In the genomic region with DNA sequence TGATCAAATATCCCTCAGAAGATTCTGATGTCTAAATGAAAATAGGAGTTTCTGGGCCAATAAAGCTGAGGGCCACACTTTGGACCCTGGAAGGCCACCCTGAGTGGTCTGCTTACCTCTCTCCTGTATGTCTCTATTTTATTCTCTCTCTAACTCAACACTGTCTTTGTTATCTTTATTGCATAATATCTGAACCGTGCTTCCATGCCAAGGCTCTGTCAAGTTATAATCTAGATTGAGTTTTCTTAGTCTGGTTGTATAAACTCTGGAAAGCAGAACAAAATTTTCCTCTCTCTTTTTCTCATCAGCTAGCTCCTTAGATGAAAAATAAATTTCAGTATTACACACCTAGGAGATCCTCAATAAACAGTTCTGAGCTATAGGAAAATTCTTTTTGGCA, we compare ENCODE assay signal across 15 cellular contexts. TPM values are rescaled to one million over a fixed set of nuclear protein-coding genes. Genes with fewer than 3 reads are reported as not detected.
DNase-seq lines count a peak whose midpoint lies in the region; ATAC-seq, FAIRE-seq and TF ChIP-seq lines count a peak whose summit lies in the region.
"Had no signal": no experiment of that assay in that cellular context is flagged by ENCODE, and none has a peak within 500 bp of the region (broad histone marks: within the 10 kb centered on the region; RNA-seq: fewer than 3 reads in every experiment).

No MANE protein-coding gene starts in this region.

- H3K27me3 Mint-ChIP-seq in CD14-positive monocyte (ENCODE audit: low read depth in 3 of 3) = no peaks in the 10 kb centered on the region
- H3K27me3 Mint-ChIP-seq: activated naive CD4-positive, alpha-beta T cell treated with anti-CD3 and anti-CD28 coated beads, Interleukin-2, amount 50 U/mL, for 24 hours had no signal

- H3K9me3 ChIP-seq in left ventricle myocardium inferior (replicated peaks) (no peaks in the 10 kb centered on the region), osteoblast (ENCODE audit: low read depth, low read length) (no peaks in the 10 kb centered on the region)
- H3K9me3 ChIP-seq: A549 had no signal

- no peak overlapping the region for H3K4me2 ChIP-seq in osteoblast (ENCODE audit: insufficient read depth, low read length)

- intact Hi-C loops in Right ventricle myocardium inferior (cut with DNase I) (loop anchor here (5.0 kb wide), 1 partner anchor 79 kb away; no protein-coding TSS in a partner anchor), cardiac septum (cut with DNase I) (loop anchor here (2.0 to 5.0 kb wide), 2 partner anchors 54 to 76 kb away; a partner anchor contains a TSS), left ventricle myocardium inferior (cut with micrococcal nuclease) (no loop called here), CD14-positive monocyte (cut with micrococcal nuclease) (no loop called here)

- no peak for FAIRE-seq in GM19239 (lab: Jason Lieb, UNC)
- FAIRE-seq: A549, D721Med, frontal cortex, RCC 7860 had no signal

- no peaks in the 10 kb centered on the region for H3K79me2 ChIP-seq in osteoblast (ENCODE audit: insufficient read depth, low read length)

- no peak overlapping the region for H3K4me3 Mint-ChIP-seq in CD14-positive monocyte
- H3K4me3 Mint-ChIP-seq: activated naive CD4-positive, alpha-beta T cell treated with anti-CD3 and anti-CD28 coated beads, Interleukin-2, amount 50 U/mL, for 24 hours had no signal

- H3K4me3 ChIP-seq in left ventricle myocardium inferior = peak overlapping the region; percentile 32
- no peak overlapping the region for H3K4me3 ChIP-seq in osteoblast (ENCODE audit: insufficient read depth, low read length)
- H3K4me3 ChIP-seq: A549 had no signal

- peaks cover 8% of the 10 kb centered on the region for H3K4me1 Mint-ChIP-seq in CD14-positive monocyte
- H3K4me1 Mint-ChIP-seq: activated naive CD4-positive, alpha-beta T cell treated with anti-CD3 and anti-CD28 coated beads, Interleukin-2, amount 50 U/mL, for 24 hours had no signal

- TF ChIP-seq CTCF in left ventricle myocardium inferior (IDR thresholded peaks at IDR 0.05; ENCODE audit: borderline replicate concordance) (no peak), osteoblast (IDR thresholded peaks at IDR 0.05; ENCODE audit: extremely low read depth, low read depth, low read length) (no peak), CD14-positive monocyte (IDR thresholded peaks at IDR 0.05) (no peak), GM20000 (IDR thresholded peaks at IDR 0.05; ENCODE audit: extremely low read depth, missing control alignments) (no peak)

- peaks cover 0 to 2% (median 0%) of the 10 kb centered on the region in 7 donors for H3K9me3 Mint-ChIP-seq in CD14-positive monocyte
- H3K9me3 Mint-ChIP-seq: activated naive CD4-positive, alpha-beta T cell treated with anti-CD3 and anti-CD28 coated beads, Interleukin-2, amount 50 U/mL, for 24 hours had no signal

- ATAC-seq in Right ventricle myocardium inferior (peak; percentile 51), HG03565 (IDR thresholded peaks at IDR 0.05; ENCODE audit: unreplicated experiment) (no peak)

- peak overlapping the region in 1 of 7 donors; percentile 2 for H3K27ac Mint-ChIP-seq in CD14-positive monocyte
- H3K27ac Mint-ChIP-seq: activated naive CD4-positive, alpha-beta T cell treated with anti-CD3 and anti-CD28 coated beads, Interleukin-2, amount 50 U/mL, for 24 hours had no signal

- H3K27me3 ChIP-seq in left ventricle myocardium inferior (ENCODE audit: low read depth) (no peaks in the 10 kb centered on the region), osteoblast (ENCODE audit: insufficient read depth, low read length) (no peaks in the 10 kb centered on the region)

- DNase-seq in Right ventricle myocardium inferior (ENCODE audit: missing footprints) = no peak
- DNase-seq in cardiac septum (ENCODE audit: low spot score) = no peak
- no peak for DNase-seq in left ventricle myocardium inferior
- DNase-seq in osteoblast (ENCODE audit: insufficient read length, low spot score, missing footprints) = peak; percentile 62
- no peak for DNase-seq in CD14-positive monocyte (ENCODE audit: low spot score)
- DNase-seq in GM20000 (ENCODE audit: low spot score) = no peak
- no peak for DNase-seq in GM19239 (ENCODE audit: insufficient read length, low spot score)
- DNase-seq: cortex of kidney, T1000 had no signal

- H2AFZ ChIP-seq in osteoblast (ENCODE audit: low read length) = peak overlapping the region; percentile 98

- H3K36me3 ChIP-seq in left ventricle myocardium inferior = no peaks in the 10 kb centered on the region
- H3K36me3 ChIP-seq in osteoblast (ENCODE audit: insufficient read depth, low read length) = no peaks in the 10 kb centered on the region

- H3K27ac ChIP-seq in left ventricle myocardium inferior (replicated peaks) = peak overlapping the region; percentile 77
- H3K27ac ChIP-seq in osteoblast (ENCODE audit: low read depth, low read length) = no peak overlapping the region
- H3K27ac ChIP-seq: A549 had no signal

- H3K36me3 Mint-ChIP-seq in CD14-positive monocyte = no peaks in the 10 kb centered on the region
- H3K36me3 Mint-ChIP-seq: activated naive CD4-positive, alpha-beta T cell treated with anti-CD3 and anti-CD28 coated beads, Interleukin-2, amount 50 U/mL, for 24 hours had no signal

- H4K20me1 ChIP-seq in osteoblast (ENCODE audit: insufficient read depth, low read length) = no peaks in the 10 kb centered on the region

- peaks cover 24% of the 10 kb centered on the region for H3K4me1 ChIP-seq in left ventricle myocardium inferior
- H3K4me1 ChIP-seq in osteoblast (ENCODE audit: insufficient read depth, low read length) = peaks cover 6% of the 10 kb centered on the region
- H3K4me1 ChIP-seq: A549 had no signal

RNA-seq across cellular contexts. Expression of a gene that starts 36.2 kb away (rescaled TPM):
- total RNA-seq in Right ventricle myocardium inferior (19.1 TPM), cardiac septum (14.4 TPM), left ventricle myocardium inferior (22.6 TPM), osteoblast (36.8 and 42.0 TPM in 2 replicates)
- 10 to 100 TPM; 35.9 to 37.2 TPM for polyA plus RNA-seq in CD14-positive monocyte

Comparison
In these comparisons a context has a peak if more than half of its experiments do, and no peak if none do; other contexts are left out.
1. intact Hi-C loops: an anchor here in Right ventricle myocardium inferior (5.0 kb wide) and cardiac septum (2.0 to 5.0 kb wide); none called in left ventricle myocardium inferior and CD14-positive monocyte.